In genomic region chr17:27513849-27514248, GRCh38 we compare ENCODE assay signal across 1 cellular context.
TF ChIP-seq lines count a peak whose summit lies in the region.

No MANE protein-coding gene starts in this region.

TF ChIP-seq in IMR-90, 13 proteins besides CTCF, POLR2A, EP300 and RAD21:
- TF ChIP-seq SMC3 (IDR thresholded peaks at IDR 0.05; ENCODE audit: low read depth, low read length): no peak
- no peak for TF ChIP-seq MXI1 (IDR thresholded peaks at IDR 0.05; ENCODE audit: borderline replicate concordance, low read depth, low read length)
- no peak for TF ChIP-seq RFX5 (IDR thresholded peaks at IDR 0.05; ENCODE audit: low read depth, low read length)
- no peak for TF ChIP-seq MAZ (IDR thresholded peaks at IDR 0.05; ENCODE audit: borderline replicate concordance, low read depth, low read length)
- no peak for TF ChIP-seq RCOR1 (IDR thresholded peaks at IDR 0.05; ENCODE audit: insufficient replicate concordance, low read length)
- TF ChIP-seq CHD1 (IDR thresholded peaks at IDR 0.05; ENCODE audit: low read depth, low read length): no peak
- TF ChIP-seq BHLHE40 (IDR thresholded peaks at IDR 0.05; ENCODE audit: low read depth, low read length): no peak
- no peak for TF ChIP-seq ELK1 (IDR thresholded peaks at IDR 0.05; ENCODE audit: borderline replicate concordance, low read depth, low read length)
- TF ChIP-seq CEBPB (IDR thresholded peaks at IDR 0.05; ENCODE audit: low read depth, low read length): no peak
- no peak for TF ChIP-seq MAFK (IDR thresholded peaks at IDR 0.05; ENCODE audit: low read depth, low read length)
- TF ChIP-seq FOS (IDR thresholded peaks at IDR 0.05; ENCODE audit: low read depth, low read length): no peak
- no peak for TF ChIP-seq USF2 (IDR thresholded peaks at IDR 0.05; ENCODE audit: low read depth, low read length)
- no peak for TF ChIP-seq NFE2L2 (IDR thresholded peaks at IDR 0.05; ENCODE audit: low read depth, low read length)
TF ChIP-seq in IMR-90: peak in this region for 0.
